In the genomic region with DNA sequence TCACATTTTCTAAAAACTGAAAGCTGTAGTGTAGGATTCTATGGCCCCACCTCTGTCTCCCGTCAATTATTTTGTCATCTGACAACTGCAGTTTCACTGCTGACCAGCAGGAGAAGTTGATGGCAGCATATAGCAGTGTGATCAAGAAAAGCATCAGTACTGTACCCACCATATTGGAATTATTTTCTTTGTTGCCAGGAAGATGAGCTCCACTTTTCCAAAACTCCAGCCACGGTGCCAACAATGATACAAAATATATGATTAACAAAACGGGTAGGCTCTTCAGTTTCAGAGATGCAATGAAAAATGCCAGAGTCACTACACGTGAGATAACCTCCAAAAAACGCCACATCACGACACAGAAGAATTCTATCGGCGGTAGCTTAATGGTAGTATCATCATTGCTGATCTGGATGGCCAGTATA, we compare ENCODE assay signal across 10 cellular contexts. TPM values are rescaled to one million over a fixed set of nuclear protein-coding genes. Genes with fewer than 3 reads are reported as not detected.
DNase-seq lines count a peak whose midpoint lies in the region; ATAC-seq and TF ChIP-seq lines count a peak whose summit lies in the region.
"Had no signal": no experiment of that assay in that cellular context is flagged by ENCODE, and none has a peak within 500 bp of the region (broad histone marks: within the 10 kb centered on the region; RNA-seq: fewer than 3 reads in every experiment).

No MANE protein-coding gene starts in this region.

- H3K36me3 Mint-ChIP-seq in memory B cell = no peaks in the 10 kb centered on the region
- H3K36me3 Mint-ChIP-seq in activated T-helper 1 cell treated with anti-CD3 and anti-CD28 coated beads, Interleukin-12 subunit alpha, Interleukin-12 subunit beta, Interleukin-2, Interleukin-4 antibody, amounts not matched to agents 30 ng/mL and 10 ng/mL and 1 ng/mL, durations not matched to agents 14 hours and 24 hours and 36 hours (ENCODE audit: low read depth) = no peaks in the 10 kb centered on the region

- intact Hi-C loops in activated T-helper 1 cell treated with anti-CD3 and anti-CD28 coated beads, Interleukin-12 subunit alpha, Interleukin-12 subunit beta, Interleukin-2, Interleukin-4 antibody, amounts not matched to agents 30 ng/mL and 10 ng/mL and 1 ng/mL, durations not matched to agents 14 hours and 24 hours and 36 hours (cut with micrococcal nuclease) = no loop called here
- intact Hi-C loops in body of pancreas (cut with DNase I) = no loop called here

- H3K27ac ChIP-seq in HL-60 (replicated peaks) (no peak overlapping the region), body of pancreas (no peak overlapping the region)

- H3K4me1 Mint-ChIP-seq in memory B cell = no peaks in the 10 kb centered on the region
- no peaks in the 10 kb centered on the region for H3K4me1 Mint-ChIP-seq in activated T-helper 1 cell treated with anti-CD3 and anti-CD28 coated beads, Interleukin-12 subunit alpha, Interleukin-12 subunit beta, Interleukin-2, Interleukin-4 antibody, amounts not matched to agents 30 ng/mL and 10 ng/mL and 1 ng/mL, durations not matched to agents 14 hours and 24 hours and 36 hours (ENCODE audit: low read depth)

- no peak overlapping the region for H3K4me3 Mint-ChIP-seq in memory B cell
- no peak overlapping the region for H3K4me3 Mint-ChIP-seq in activated T-helper 1 cell treated with anti-CD3 and anti-CD28 coated beads, Interleukin-12 subunit alpha, Interleukin-12 subunit beta, Interleukin-2, Interleukin-4 antibody, amounts not matched to agents 30 ng/mL and 10 ng/mL and 1 ng/mL, durations not matched to agents 14 hours and 24 hours and 36 hours

- no peak for TF ChIP-seq POLR2A in erythroblast (IDR thresholded peaks at IDR 0.05; ENCODE audit: low read length)
- no peak for TF ChIP-seq POLR2A in body of pancreas (IDR thresholded peaks at IDR 0.05)

- no peaks in the 10 kb centered on the region for H3K4me1 ChIP-seq in body of pancreas

- 65 to 72% methylated on average over 8 of the region's 8 CpGs for WGBS in body of pancreas, 2 donors

- H3K27me3 Mint-ChIP-seq in memory B cell = no peaks in the 10 kb centered on the region
- peaks cover under 1% of the 10 kb centered on the region for H3K27me3 Mint-ChIP-seq in activated T-helper 1 cell treated with anti-CD3 and anti-CD28 coated beads, Interleukin-12 subunit alpha, Interleukin-12 subunit beta, Interleukin-2, Interleukin-4 antibody, amounts not matched to agents 30 ng/mL and 10 ng/mL and 1 ng/mL, durations not matched to agents 14 hours and 24 hours and 36 hours (ENCODE audit: insufficient read depth)

- no peaks in the 10 kb centered on the region for H3K9me3 Mint-ChIP-seq in memory B cell
- H3K9me3 Mint-ChIP-seq in activated T-helper 1 cell treated with anti-CD3 and anti-CD28 coated beads, Interleukin-12 subunit alpha, Interleukin-12 subunit beta, Interleukin-2, Interleukin-4 antibody, amounts not matched to agents 30 ng/mL and 10 ng/mL and 1 ng/mL, durations not matched to agents 14 hours and 24 hours and 36 hours = no peaks in the 10 kb centered on the region

- no peak overlapping the region for H3K27ac Mint-ChIP-seq in memory B cell
- no peak overlapping the region for H3K27ac Mint-ChIP-seq in activated T-helper 1 cell treated with anti-CD3 and anti-CD28 coated beads, Interleukin-12 subunit alpha, Interleukin-12 subunit beta, Interleukin-2, Interleukin-4 antibody, amounts not matched to agents 30 ng/mL and 10 ng/mL and 1 ng/mL, durations not matched to agents 14 hours and 24 hours and 36 hours

- ATAC-seq in SK-N-SH treated with all-trans-retinoic acid at 6 μM for 48 hours (peak; percentile 73), memory B cell (ENCODE audit: low read depth) (peak; percentile 45), body of pancreas (no peak)

- H3K4me3 ChIP-seq in HL-60 (replicated peaks; ENCODE audit: insufficient read depth, low read length) (no peak overlapping the region), body of pancreas (no peak overlapping the region)

- H3K27me3 ChIP-seq in HL-60 (ENCODE audit: insufficient read depth, poor library complexity, severe bottlenecking) (no peaks in the 10 kb centered on the region), body of pancreas (no peaks in the 10 kb centered on the region)

- H3K36me3 ChIP-seq in body of pancreas (replicated peaks in 1 of 2; ENCODE audit: insufficient read depth in 1 of 2, low read depth in 2 of 2) = no peaks in the 10 kb centered on the region

- TF ChIP-seq CTCF in HL-60 (IDR thresholded peaks at IDR 0.05; ENCODE audit: insufficient read depth, low read length) (peak; percentile 43), body of pancreas (IDR thresholded peaks at IDR 0.05) (no peak)

- DNase-seq in DMS53 (lab: John Stamatoyannopoulos, UW) = peak; percentile 32
- no peak for DNase-seq in DMS53 treated with DMSO at 0.1 percent for 48 hours (lab: John Stamatoyannopoulos, UW; ENCODE audit: unreplicated experiment)
- no peak for DNase-seq in HL-60 (ENCODE audit: low read depth in 1 of 2, low spot score in 1 of 2)
- DNase-seq in memory B cell (ENCODE audit: low spot score in 2 of 2) = no peak
- DNase-seq in activated T-helper 1 cell treated with anti-CD3 and anti-CD28 coated beads, Interleukin-12 subunit alpha, Interleukin-12 subunit beta, Interleukin-2, Interleukin-4 antibody, amounts not matched to agents 30 ng/mL and 10 ng/mL and 1 ng/mL, durations not matched to agents 14 hours and 24 hours and 36 hours (ENCODE audit: low spot score) = no peak
- no peak for DNase-seq in erythroblast (lab: John Stamatoyannopoulos, UW)
- DNase-seq in body of pancreas = no peak
- DNase-seq: NK-92 treated with Interleukin-12 subunit alpha and Interleukin-12 subunit beta, amount 100 ng/mL, for 24 hours had no signal

- H3K9me3 ChIP-seq in body of pancreas = no peaks in the 10 kb centered on the region

TF ChIP-seq in SK-N-SH treated with all-trans-retinoic acid at 6 μM for 48 hours, 23 proteins besides CTCF, POLR2A, EP300 and RAD21 (continues in another document):
- TF ChIP-seq, protein P1, sequence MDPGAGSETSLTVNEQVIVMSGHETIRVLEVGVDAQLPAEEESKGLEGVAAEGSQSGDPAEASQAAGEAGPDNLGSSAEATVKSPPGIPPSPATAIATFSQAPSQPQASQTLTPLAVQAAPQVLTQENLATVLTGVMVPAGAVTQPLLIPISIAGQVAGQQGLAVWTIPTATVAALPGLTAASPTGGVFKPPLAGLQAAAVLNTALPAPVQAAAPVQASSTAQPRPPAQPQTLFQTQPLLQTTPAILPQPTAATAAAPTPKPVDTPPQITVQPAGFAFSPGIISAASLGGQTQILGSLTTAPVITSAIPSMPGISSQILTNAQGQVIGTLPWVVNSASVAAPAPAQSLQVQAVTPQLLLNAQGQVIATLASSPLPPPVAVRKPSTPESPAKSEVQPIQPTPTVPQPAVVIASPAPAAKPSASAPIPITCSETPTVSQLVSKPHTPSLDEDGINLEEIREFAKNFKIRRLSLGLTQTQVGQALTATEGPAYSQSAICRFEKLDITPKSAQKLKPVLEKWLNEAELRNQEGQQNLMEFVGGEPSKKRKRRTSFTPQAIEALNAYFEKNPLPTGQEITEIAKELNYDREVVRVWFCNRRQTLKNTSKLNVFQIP (CRISPR knock-in tag; IDR thresholded peaks at IDR 0.05; ENCODE audit: borderline replicate concordance, low read depth) = no peak
- TF ChIP-seq, protein P2, sequence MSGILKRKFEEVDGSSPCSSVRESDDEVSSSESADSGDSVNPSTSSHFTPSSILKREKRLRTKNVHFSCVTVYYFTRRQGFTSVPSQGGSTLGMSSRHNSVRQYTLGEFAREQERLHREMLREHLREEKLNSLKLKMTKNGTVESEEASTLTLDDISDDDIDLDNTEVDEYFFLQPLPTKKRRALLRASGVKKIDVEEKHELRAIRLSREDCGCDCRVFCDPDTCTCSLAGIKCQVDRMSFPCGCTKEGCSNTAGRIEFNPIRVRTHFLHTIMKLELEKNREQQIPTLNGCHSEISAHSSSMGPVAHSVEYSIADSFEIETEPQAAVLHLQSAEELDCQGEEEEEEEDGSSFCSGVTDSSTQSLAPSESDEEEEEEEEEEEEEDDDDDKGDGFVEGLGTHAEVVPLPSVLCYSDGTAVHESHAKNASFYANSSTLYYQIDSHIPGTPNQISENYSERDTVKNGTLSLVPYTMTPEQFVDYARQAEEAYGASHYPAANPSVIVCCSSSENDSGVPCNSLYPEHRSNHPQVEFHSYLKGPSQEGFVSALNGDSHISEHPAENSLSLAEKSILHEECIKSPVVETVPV (CRISPR knock-in tag; IDR thresholded peaks at IDR 0.05) = no peak
- TF ChIP-seq ZNF8 (CRISPR knock-in tag; IDR thresholded peaks at IDR 0.05) = no peak
- TF ChIP-seq BACH2 (CRISPR knock-in tag; IDR thresholded peaks at IDR 0.05; ENCODE audit: borderline replicate concordance) = no peak
- no peak for TF ChIP-seq ZFP3 (CRISPR knock-in tag; IDR thresholded peaks at IDR 0.05)
- TF ChIP-seq ZNF70 (CRISPR knock-in tag; IDR thresholded peaks at IDR 0.05) = no peak
- no peak for TF ChIP-seq OSR1 (CRISPR knock-in tag; IDR thresholded peaks at IDR 0.05)
- TF ChIP-seq ISL1 (CRISPR knock-in tag; IDR thresholded peaks at IDR 0.05) = no peak
- TF ChIP-seq, protein P3, sequence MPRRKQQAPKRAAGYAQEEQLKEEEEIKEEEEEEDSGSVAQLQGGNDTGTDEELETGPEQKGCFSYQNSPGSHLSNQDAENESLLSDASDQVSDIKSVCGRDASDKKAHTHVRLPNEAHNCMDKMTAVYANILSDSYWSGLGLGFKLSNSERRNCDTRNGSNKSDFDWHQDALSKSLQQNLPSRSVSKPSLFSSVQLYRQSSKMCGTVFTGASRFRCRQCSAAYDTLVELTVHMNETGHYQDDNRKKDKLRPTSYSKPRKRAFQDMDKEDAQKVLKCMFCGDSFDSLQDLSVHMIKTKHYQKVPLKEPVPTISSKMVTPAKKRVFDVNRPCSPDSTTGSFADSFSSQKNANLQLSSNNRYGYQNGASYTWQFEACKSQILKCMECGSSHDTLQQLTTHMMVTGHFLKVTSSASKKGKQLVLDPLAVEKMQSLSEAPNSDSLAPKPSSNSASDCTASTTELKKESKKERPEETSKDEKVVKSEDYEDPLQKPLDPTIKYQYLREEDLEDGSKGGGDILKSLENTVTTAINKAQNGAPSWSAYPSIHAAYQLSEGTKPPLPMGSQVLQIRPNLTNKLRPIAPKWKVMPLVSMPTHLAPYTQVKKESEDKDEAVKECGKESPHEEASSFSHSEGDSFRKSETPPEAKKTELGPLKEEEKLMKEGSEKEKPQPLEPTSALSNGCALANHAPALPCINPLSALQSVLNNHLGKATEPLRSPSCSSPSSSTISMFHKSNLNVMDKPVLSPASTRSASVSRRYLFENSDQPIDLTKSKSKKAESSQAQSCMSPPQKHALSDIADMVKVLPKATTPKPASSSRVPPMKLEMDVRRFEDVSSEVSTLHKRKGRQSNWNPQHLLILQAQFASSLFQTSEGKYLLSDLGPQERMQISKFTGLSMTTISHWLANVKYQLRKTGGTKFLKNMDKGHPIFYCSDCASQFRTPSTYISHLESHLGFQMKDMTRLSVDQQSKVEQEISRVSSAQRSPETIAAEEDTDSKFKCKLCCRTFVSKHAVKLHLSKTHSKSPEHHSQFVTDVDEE (CRISPR knock-in tag; IDR thresholded peaks at IDR 0.05) = no peak
- no peak for TF ChIP-seq CSDC2 (CRISPR knock-in tag; IDR thresholded peaks at IDR 0.05)

RNA-seq across cellular contexts. Expression of a gene that starts 41.3 kb away (rescaled TPM):
- not detected in 2 replicates for total RNA-seq in activated T-helper 1 cell treated with anti-CD3 and anti-CD28 coated beads, Interleukin-12 subunit alpha, Interleukin-12 subunit beta, Interleukin-2, Interleukin-4 antibody, amounts not matched to agents 30 ng/mL and 10 ng/mL and 1 ng/mL, durations not matched to agents 14 hours and 24 hours and 36 hours
- total RNA-seq in body of pancreas = not detected
- total RNA-seq: pulmonary artery endothelial cell had no signal
